ENCODE assay signal across 13 cellular contexts in the genomic region with DNA sequence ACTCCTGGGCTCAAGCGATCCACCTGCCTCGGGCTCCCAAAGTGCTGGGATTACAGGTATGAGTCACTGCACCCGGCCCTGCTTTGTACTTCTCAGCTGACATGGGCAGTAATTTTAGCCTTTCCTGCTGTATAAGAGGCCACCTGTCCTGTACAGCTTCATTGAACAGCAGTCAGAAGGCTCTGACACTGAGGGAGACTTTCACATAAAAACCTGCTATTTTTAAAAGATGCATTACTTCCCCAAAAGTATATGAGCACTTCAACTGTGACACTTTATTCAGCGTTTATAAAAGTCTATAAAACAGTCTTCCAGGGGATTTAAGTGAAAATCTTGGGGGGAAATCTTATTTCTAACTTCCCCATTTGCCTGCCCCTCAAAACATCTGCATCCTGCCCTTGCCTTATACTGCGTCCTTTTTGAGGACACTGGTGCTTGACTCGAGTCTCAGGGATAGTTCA. TPM values are rescaled to one million over a fixed set of nuclear protein-coding genes. Genes with fewer than 3 reads are reported as not detected.
DNase-seq lines count a peak whose midpoint lies in the region; ATAC-seq, FAIRE-seq and TF ChIP-seq lines count a peak whose summit lies in the region.
"Had no signal": no experiment of that assay in that cellular context is flagged by ENCODE, and none has a peak within 500 bp of the region (broad histone marks: within the 10 kb centered on the region; RNA-seq: fewer than 3 reads in every experiment).

No MANE protein-coding gene starts in this region.

- DNase-seq in GM19239 (ENCODE audit: insufficient read length, low spot score): no peak
- no peak for DNase-seq in neural progenitor cell (ENCODE audit: low spot score)
- DNase-seq in activated CD4-positive, alpha-beta T cell treated with anti-CD3 and anti-CD28 coated beads for 48 hours: no peak
- DNase-seq in body of pancreas: no peak
- DNase-seq: activated T-cell treated with anti-CD3 and anti-CD28 coated beads for 4 hours; H9; naive thymus-derived CD4-positive, alpha-beta T cell; NCI-H82; T1000 had no signal

- H3K4me3 ChIP-seq in OCI-LY3 (ENCODE audit: low read length) (peak overlapping the region; percentile 48), neural progenitor cell (no peak overlapping the region), body of pancreas (no peak overlapping the region)

- intact Hi-C loops in body of pancreas (cut with DNase I): no loop called here

- H3K79me2 ChIP-seq in OCI-LY3 (ENCODE audit: low read length) (no peaks in the 10 kb centered on the region), neural progenitor cell (ENCODE audit: low read depth) (no peaks in the 10 kb centered on the region)

- H3K4me2 ChIP-seq in OCI-LY3 (ENCODE audit: low read length) (peak overlapping the region; percentile 48), neural progenitor cell (no peak overlapping the region)

- no peak overlapping the region for H3K9ac ChIP-seq in OCI-LY3 (ENCODE audit: low read length)
- peak overlapping the region; percentile 20 for H3K9ac ChIP-seq in neural progenitor cell

- peaks cover 2% of the 10 kb centered on the region for H3K36me3 Mint-ChIP-seq in neural progenitor cell
- H3K36me3 Mint-ChIP-seq: naive thymus-derived CD4-positive, alpha-beta T cell had no signal

- H3F3A ChIP-seq in neural progenitor cell (ENCODE audit: low read depth): no peaks in the 10 kb centered on the region

- ATAC-seq in HG03460 (IDR thresholded peaks at IDR 0.05; ENCODE audit: unreplicated experiment): peak; percentile 62
- ATAC-seq in body of pancreas: no peak
- no peak for ATAC-seq in GM21515 (IDR thresholded peaks at IDR 0.05; ENCODE audit: unreplicated experiment)
- ATAC-seq: naive thymus-derived CD4-positive, alpha-beta T cell had no signal

- WGBS in body of pancreas, 2 donors: 47 to 50% methylated on average over 6 of the region's 6 CpGs

- H3K27ac ChIP-seq in OCI-LY3 (ENCODE audit: low read length): peak overlapping the region; percentile 35
- H3K27ac ChIP-seq in neural progenitor cell: no peak overlapping the region
- no peak overlapping the region for H3K27ac ChIP-seq in body of pancreas

- H3K36me3 ChIP-seq in OCI-LY3 (replicated peaks; ENCODE audit: low read depth, low read length) (no peaks in the 10 kb centered on the region), neural progenitor cell (no peaks in the 10 kb centered on the region), body of pancreas (replicated peaks in 1 of 2; ENCODE audit: insufficient read depth in 1 of 2, low read depth in 2 of 2) (no peaks in the 10 kb centered on the region)

- no peak for TF ChIP-seq CTCF in OCI-LY3 (IDR thresholded peaks at IDR 0.05; ENCODE audit: low read depth, low read length)
- TF ChIP-seq CTCF in neural progenitor cell (IDR thresholded peaks at IDR 0.05): no peak
- no peak for TF ChIP-seq CTCF in body of pancreas (IDR thresholded peaks at IDR 0.05)

- no peaks in the 10 kb centered on the region for H3K9me3 ChIP-seq in OCI-LY3 (ENCODE audit: insufficient read depth, low read length)
- H3K9me3 ChIP-seq in neural progenitor cell (ENCODE audit: low read depth): no peaks in the 10 kb centered on the region
- no peaks in the 10 kb centered on the region for H3K9me3 ChIP-seq in body of pancreas

- H3K27ac Mint-ChIP-seq in neural progenitor cell: no peak overlapping the region
- H3K27ac Mint-ChIP-seq: H9 had no signal

- H3K9me3 Mint-ChIP-seq in neural progenitor cell: peaks cover 10% of the 10 kb centered on the region

- H4K20me1 ChIP-seq in OCI-LY3 (ENCODE audit: insufficient read depth, low read length) (no peaks in the 10 kb centered on the region), neural progenitor cell (ENCODE audit: low read depth) (no peaks in the 10 kb centered on the region)

- peak; percentile 81 for FAIRE-seq in GM19239 (lab: Jason Lieb, UNC)
- FAIRE-seq: endothelial cell of umbilical vein had no signal

- H2AFZ ChIP-seq in OCI-LY3 (ENCODE audit: low read depth, low read length) (no peak overlapping the region), neural progenitor cell (replicated peaks) (no peak overlapping the region)

- H3K27me3 Mint-ChIP-seq in neural progenitor cell (ENCODE audit: insufficient read depth, low read depth): peaks cover 5% of the 10 kb centered on the region

- H3K27me3 ChIP-seq in OCI-LY3 (ENCODE audit: low read depth, low read length) (peaks cover 14% of the 10 kb centered on the region), neural progenitor cell (no peaks in the 10 kb centered on the region), body of pancreas (no peaks in the 10 kb centered on the region)

- peaks cover 52% of the 10 kb centered on the region for H3K4me1 ChIP-seq in OCI-LY3 (ENCODE audit: low read length)
- no peaks in the 10 kb centered on the region for H3K4me1 ChIP-seq in neural progenitor cell
- H3K4me1 ChIP-seq in body of pancreas: peaks cover 8% of the 10 kb centered on the region

- no peak for TF ChIP-seq POLR2A in body of pancreas (IDR thresholded peaks at IDR 0.05)

- no peak overlapping the region for H3K4me3 Mint-ChIP-seq in neural progenitor cell
- H3K4me3 Mint-ChIP-seq: H9; naive thymus-derived CD4-positive, alpha-beta T cell had no signal

- peaks cover 3% of the 10 kb centered on the region for H3K4me1 Mint-ChIP-seq in neural progenitor cell

RNA-seq across cellular contexts. Expression of gene RNU5D-1, which starts 17.6 kb away (rescaled TPM):
- total RNA-seq in neural progenitor cell (ENCODE audit: low replicate concordance) (not detected in 2 replicates), body of pancreas (not detected)
- total RNA-seq: endothelial cell of umbilical vein; H9; naive thymus-derived CD4-positive, alpha-beta T cell had no signal

RNA-seq across cellular contexts. Expression of gene KIF2C, which starts 26.3 kb away (rescaled TPM):
- total RNA-seq in neural progenitor cell (ENCODE audit: low replicate concordance): 130 and 133 TPM in 2 replicates
- not detected for total RNA-seq in body of pancreas

RNA-seq across cellular contexts. Expression of gene ARMH1, which starts 38.8 kb away (rescaled TPM):
- total RNA-seq in neural progenitor cell (ENCODE audit: low replicate concordance) (3.6 and 11.4 TPM in 2 replicates), body of pancreas (1 to 10 TPM in 1 of 2 donors, not detected in 1; 1.0 TPM)
- total RNA-seq: endothelial cell of umbilical vein had no signal

RNA-seq across cellular contexts. Expression of gene TMEM53, which starts 39.1 kb away (rescaled TPM):
- total RNA-seq in neural progenitor cell (ENCODE audit: low replicate concordance): 5.0 and 6.7 TPM in 2 replicates
- 1 to 10 TPM; 6.2 to 7.6 TPM for total RNA-seq in body of pancreas

Comparison
In these comparisons a context has a peak if more than half of its experiments do, and no peak if none do; other contexts are left out.
1. RNA of gene KIF2C, which starts 26.3 kb away (total RNA-seq): 130 to 133 TPM in neural progenitor cell; not detected in body of pancreas; every median in the first group is over 100 times any median in the second.